8 cellular contexts compared by ENCODE assay signal in the genomic region with DNA sequence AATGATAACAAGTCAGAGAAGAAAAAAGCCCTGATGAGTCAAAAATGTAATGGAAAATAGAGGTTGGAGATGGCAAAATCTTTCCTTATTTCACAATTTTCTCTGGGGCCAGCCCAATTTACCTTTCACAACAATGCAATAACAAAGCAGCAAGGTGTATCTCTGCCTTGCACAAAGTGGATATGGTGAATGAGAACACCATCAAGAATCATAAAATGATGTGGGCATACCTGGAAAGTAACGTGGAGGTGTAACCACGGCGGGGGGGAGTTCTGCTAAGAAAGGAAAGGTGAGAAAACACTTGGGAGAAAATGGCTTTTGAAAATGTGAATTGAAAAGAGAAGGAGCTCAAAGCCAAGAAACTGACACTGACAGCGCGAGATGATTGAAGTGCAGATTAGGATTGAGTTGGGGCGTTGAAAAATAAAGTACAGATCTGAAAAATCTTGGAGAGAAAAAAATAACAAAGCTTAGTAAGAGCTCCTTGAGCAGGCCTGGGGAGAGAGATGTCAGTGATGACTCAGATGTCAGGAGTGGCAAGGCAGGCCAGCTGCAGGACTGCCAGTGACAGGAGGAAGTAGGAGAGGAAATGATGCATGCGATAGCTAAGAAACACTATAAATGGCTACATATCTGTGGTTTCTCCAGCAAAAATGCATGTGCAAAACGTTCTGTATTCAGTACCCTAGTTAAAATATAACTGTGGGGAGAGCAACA. TPM values are rescaled to one million over a fixed set of nuclear protein-coding genes. Genes with fewer than 3 reads are reported as not detected.
A peak's percentile ranks its signal among the peaks of the same experiment; 100 is the strongest.
DNase-seq lines count a peak whose midpoint lies in the region; ATAC-seq and TF ChIP-seq lines count a peak whose summit lies in the region.

No MANE protein-coding gene starts in this region.

- DNase-seq in GF-D8 (lab: John Stamatoyannopoulos, UW) (peak; percentile 98), WTC11 (ENCODE audit: low spot score) (no peak), lower lobe of right lung (peak; percentile 82), NCI-H2196 treated with DMSO at 0.1 percent for 48 hours (lab: John Stamatoyannopoulos, UW; ENCODE audit: unreplicated experiment) (no peak)
- DNase-seq in stimulated activated CD8-positive, alpha-beta memory T cell treated with anti-CD3 and anti-CD28 coated beads, Interleukin-15, amount 100 ng/mL, for 48 hours (ENCODE audit: low read depth in 2 of 2) = peak; percentile 53 to 61

- POLR2A ChIA-PET in WTC11 (lab: Charles Lee) = no interaction called here

- intact Hi-C loops in lower lobe of right lung (cut with DNase I) = no loop called here

- no peaks in the 10 kb centered on the region for H4K20me1 ChIP-seq in KMS-11 (ENCODE audit: insufficient read depth)

- H3K4me1 ChIP-seq in KMS-11 (ENCODE audit: low read depth, poor library complexity, severe bottlenecking) (peaks cover 62% of the 10 kb centered on the region), lower lobe of right lung (peaks cover 79% of the 10 kb centered on the region)

- H3K9me3 ChIP-seq in lower lobe of right lung = no peaks in the 10 kb centered on the region

- no peak overlapping the region for H3K27ac Mint-ChIP-seq in WTC11

- peak overlapping the region; percentile 47; the same call in 1 of the 2 replicates for H2AFZ ChIP-seq in KMS-11 (ENCODE audit: low read depth)

- no peak for TF ChIP-seq CTCF in KMS-11 (conservative IDR thresholded peaks at IDR 0.05; ENCODE audit: low read depth, low read length)
- no peak for TF ChIP-seq CTCF in WTC11 (IDR thresholded peaks at IDR 0.05)
- no peak for TF ChIP-seq CTCF in lower lobe of right lung (IDR thresholded peaks at IDR 0.05)

- H3K9ac ChIP-seq in KMS-11 = peak overlapping the region; percentile 7; the same call in 1 of the 2 replicates

- H3K4me3 Mint-ChIP-seq in WTC11 = no peak overlapping the region

- H3K27me3 Mint-ChIP-seq in WTC11 (ENCODE audit: low read depth) = no peaks in the 10 kb centered on the region

- H3K79me2 ChIP-seq in KMS-11 (ENCODE audit: insufficient read depth, low read depth) = no peaks in the 10 kb centered on the region

- peak; percentile 89 for ATAC-seq in GM21786 (IDR thresholded peaks at IDR 0.05; ENCODE audit: unreplicated experiment)
- ATAC-seq in WTC11 = no peak
- ATAC-seq in lower lobe of right lung = peak; percentile 89 to 92

- H3K27me3 ChIP-seq in KMS-11 (ENCODE audit: insufficient read depth, low read depth) = no peaks in the 10 kb centered on the region
- H3K27me3 ChIP-seq in lower lobe of right lung (ENCODE audit: low read depth) = no peaks in the 10 kb centered on the region

- H3K4me1 Mint-ChIP-seq in WTC11 = peaks cover 11% of the 10 kb centered on the region

- H3K4me2 ChIP-seq in KMS-11 = peak overlapping the region; percentile 77

- no peaks in the 10 kb centered on the region for H3K9me3 Mint-ChIP-seq in WTC11

- H3K36me3 Mint-ChIP-seq in WTC11 = no peaks in the 10 kb centered on the region

- CTCF ChIA-PET in WTC11 (lab: Charles Lee) = no interaction called here

- peak overlapping the region; percentile 74 for H3K27ac ChIP-seq in KMS-11
- H3K27ac ChIP-seq in cingulate gyrus (ENCODE audit: low read depth, low read length) = peak overlapping the region; percentile 52
- H3K27ac ChIP-seq in lower lobe of right lung = peak overlapping the region; percentile 70

- H3K36me3 ChIP-seq in KMS-11 (ENCODE audit: insufficient read depth) = no peaks in the 10 kb centered on the region
- H3K36me3 ChIP-seq in lower lobe of right lung = no peaks in the 10 kb centered on the region

- no peak overlapping the region for H3K4me3 ChIP-seq in KMS-11 (IDR thresholded peaks at IDR 0.05; ENCODE audit: insufficient read depth, low read depth, low read length)
- no peak overlapping the region for H3K4me3 ChIP-seq in lower lobe of right lung

TF ChIP-seq in WTC11, 78 proteins besides CTCF, POLR2A, EP300 and RAD21:
- TF ChIP-seq GABPB1 (CRISPR knock-in tag; IDR thresholded peaks at IDR 0.05) (peak; percentile 65), ZNF263 (CRISPR knock-in tag; IDR thresholded peaks at IDR 0.05; ENCODE audit: low read depth) (no peak)

RNA-seq across cellular contexts. Expression of gene ARHGAP18, which starts 26.2 kb away (rescaled TPM):
- total RNA-seq in WTC11 (2021) = 3.7 to 4.6 TPM (median 4.4 TPM) in 3 replicates
- 57.9 TPM for total RNA-seq in lower lobe of right lung

Comparison
In these comparisons a context has a peak if more than half of its experiments do, and no peak if none do; other contexts are left out.
1. DNase-seq: peak in GF-D8 (single experiment), lower lobe of right lung (single experiment) and stimulated activated CD8-positive, alpha-beta memory T cell treated with anti-CD3 and anti-CD28 coated beads, Interleukin-15, amount 100 ng/mL, for 48 hours (2 of 2); none in WTC11 (single experiment) and NCI-H2196 treated with DMSO at 0.1 percent for 48 hours (single experiment).
2. RNA of gene ARHGAP18, which starts 26.2 kb away (total RNA-seq): 57.9 TPM in lower lobe of right lung (single experiment); 3.7 to 4.6 TPM in WTC11; every median in the first group is over 10 times any median in the second.
3. Peak in every context shown above with its lines, with median percentiles within 50 percentile points of each other: H3K27ac ChIP-seq.